In genomic region chr1:111944121-111944785, GRCh38 we compare ENCODE assay signal across 14 cellular contexts. TPM values are rescaled to one million over a fixed set of nuclear protein-coding genes. Genes with fewer than 3 reads are reported as not detected.
A peak's percentile ranks its signal among the peaks of the same experiment; 100 is the strongest.
DNase-seq lines count a peak whose midpoint lies in the region; ATAC-seq and TF ChIP-seq lines count a peak whose summit lies in the region.
"Had no signal": no experiment of that assay in that cellular context is flagged by ENCODE, and none has a peak within 500 bp of the region (broad histone marks: within the 10 kb centered on the region; RNA-seq: fewer than 3 reads in every experiment).

No MANE protein-coding gene starts in this region.

- POLR2A ChIA-PET in T-cell (lab: Charles Lee), result no interaction called here

- H3K4me2 ChIP-seq in mesenchymal stem cell (ENCODE audit: low read length, poor library complexity, severe bottlenecking), result no peak overlapping the region
- H3K4me2 ChIP-seq: A549, PC-9 had no signal

- H3K27ac Mint-ChIP-seq in T-cell, result no peak overlapping the region

- H3K36me3 Mint-ChIP-seq in T-cell, result no peaks in the 10 kb centered on the region

- peaks cover 28% of the 10 kb centered on the region for H3K4me1 ChIP-seq in right cardiac atrium (ENCODE audit: control insufficient read depth, insufficient read depth, low read length)
- H3K4me1 ChIP-seq in upper lobe of right lung, result peaks cover 3% of the 10 kb centered on the region
- peaks cover 2% of the 10 kb centered on the region for H3K4me1 ChIP-seq in mesenchymal stem cell (ENCODE audit: control insufficient read depth, insufficient read depth, low read depth, low read length)
- H3K4me1 ChIP-seq: A549 had no signal

- H3K18ac ChIP-seq in mesenchymal stem cell (ENCODE audit: low read depth in 1 of 2, low read length in 2 of 2), result no peak overlapping the region

- DNase-seq in NCI-H345 (lab: John Stamatoyannopoulos, UW) (peak; percentile 4), NCI-H345 treated with DMSO at 0.1 percent for 48 hours (lab: John Stamatoyannopoulos, UW; ENCODE audit: unreplicated experiment) (no peak), cerebellar cortex (ENCODE audit: low spot score) (peak; percentile 88), right cardiac atrium (no peak), upper lobe of right lung (peak; percentile 57), mesenchymal stem cell (no peak), T-cell (no peak)
- DNase-seq: MG63, NCI-H1105 treated with DMSO at 0.1 percent for 48 hours, NCI-H1930, PC-9 had no signal

- H3K27ac ChIP-seq in right cardiac atrium (ENCODE audit: low read length) (no peak overlapping the region), upper lobe of right lung (no peak overlapping the region), mesenchymal stem cell (ENCODE audit: low read length, poor library complexity, severe bottlenecking) (no peak overlapping the region)
- H3K27ac ChIP-seq: A549, C4-2B, PC-9 had no signal

- CTCF ChIA-PET in T-cell (lab: Charles Lee), result no interaction called here

- H3K4me3 ChIP-seq in right cardiac atrium (ENCODE audit: low read length) (no peak overlapping the region), upper lobe of right lung (no peak overlapping the region), mesenchymal stem cell (ENCODE audit: insufficient read depth in 1 of 2, low read depth in 1 of 2, low read length in 2 of 2) (no peak overlapping the region)
- H3K4me3 ChIP-seq: A549, MG63, PC-9 had no signal

- no peak overlapping the region for H4K8ac ChIP-seq in mesenchymal stem cell (ENCODE audit: low read length)

- H3K4ac ChIP-seq in mesenchymal stem cell (ENCODE audit: low read depth in 1 of 2, low read length in 2 of 2), result no peak overlapping the region

- no peak overlapping the region for H2BK5ac ChIP-seq in mesenchymal stem cell (ENCODE audit: low read depth, low read length, poor library complexity, severe bottlenecking)

- H3K36me3 ChIP-seq in upper lobe of right lung (no peaks in the 10 kb centered on the region), mesenchymal stem cell (ENCODE audit: control insufficient read depth in 1 of 2, insufficient read depth in 2 of 2, low read depth in 1 of 2, low read length in 2 of 2) (no peaks in the 10 kb centered on the region)
- H3K36me3 ChIP-seq: MG63 had no signal

- no peak overlapping the region for H2AK5ac ChIP-seq in mesenchymal stem cell (ENCODE audit: low read length, severe bottlenecking)

- no peak overlapping the region for H2BK12ac ChIP-seq in mesenchymal stem cell (ENCODE audit: low read length in 2 of 2)

- H3K9me3 ChIP-seq in right cardiac atrium (ENCODE audit: control insufficient read depth, low read length), result no peaks in the 10 kb centered on the region
- H3K9me3 ChIP-seq in upper lobe of right lung, result no peaks in the 10 kb centered on the region
- H3K9me3 ChIP-seq in mesenchymal stem cell (ENCODE audit: control insufficient read depth, low read length), result no peaks in the 10 kb centered on the region
- H3K9me3 ChIP-seq: A549, MG63 had no signal

- WGBS in right cardiac atrium, result 67% methylated on average over 11 of the region's 11 CpGs
- WGBS in mesenchymal stem cell, result 86% methylated on average over 11 of the region's 11 CpGs

- intact Hi-C loops in right cardiac atrium (cut with DNase I), result no loop called here
- intact Hi-C loops in upper lobe of right lung (cut with DNase I), result no loop called here

- H3K9me3 Mint-ChIP-seq in T-cell, result no peaks in the 10 kb centered on the region

- no peak overlapping the region for H2BK120ac ChIP-seq in mesenchymal stem cell (ENCODE audit: low read depth, low read length)

- no peak overlapping the region for H2BK15ac ChIP-seq in mesenchymal stem cell (ENCODE audit: low read depth, poor library complexity, severe bottlenecking)

- no peaks in the 10 kb centered on the region for H3K79me1 ChIP-seq in mesenchymal stem cell (replicated peaks; ENCODE audit: low read length, poor library complexity, severe bottlenecking)

- no peak overlapping the region for H3K9ac ChIP-seq in mesenchymal stem cell (ENCODE audit: low read length)

- no peak for TF ChIP-seq CTCF in upper lobe of right lung (IDR thresholded peaks at IDR 0.05)

- no peaks in the 10 kb centered on the region for H3K27me3 ChIP-seq in right cardiac atrium (ENCODE audit: control insufficient read depth, insufficient read depth)
- no peaks in the 10 kb centered on the region for H3K27me3 ChIP-seq in upper lobe of right lung
- H3K27me3 ChIP-seq in mesenchymal stem cell (ENCODE audit: control insufficient read depth in 1 of 2, insufficient read depth in 1 of 2, low read length in 2 of 2), result peaks cover 0 to 63% of the 10 kb centered on the region in 2 experiments
- H3K27me3 ChIP-seq: MG63 had no signal

- H3K4me3 Mint-ChIP-seq in T-cell, result no peak overlapping the region

- peak; percentile 18 to 33 for ATAC-seq in right cardiac atrium
- no peak for ATAC-seq in upper lobe of right lung
- no peak for ATAC-seq in GM21528 (IDR thresholded peaks at IDR 0.05; ENCODE audit: low FRiP score, unreplicated experiment)
- ATAC-seq in T-cell (replicated peaks in 1 of 4), result no peak
- ATAC-seq: A549 had no signal

- no peak overlapping the region for H2AFZ ChIP-seq in mesenchymal stem cell (ENCODE audit: low read depth, low read length)
- H2AFZ ChIP-seq: PC-9 had no signal

- peaks cover 22 to 24% of the 10 kb centered on the region in 2 donors for H3K27me3 Mint-ChIP-seq in T-cell

- H4K91ac ChIP-seq in mesenchymal stem cell (ENCODE audit: low read length), result no peak overlapping the region

- peaks cover 0 to 9% (median 8%) of the 10 kb centered on the region in 3 donors for H3K4me1 Mint-ChIP-seq in T-cell

- H3K14ac ChIP-seq in mesenchymal stem cell (ENCODE audit: low read length in 2 of 2), result no peak overlapping the region

- H3K23ac ChIP-seq in mesenchymal stem cell (ENCODE audit: low read length in 2 of 2), result no peak overlapping the region

RNA-seq across cellular contexts. Expression of gene KCND3, which starts 45.2 kb away (rescaled TPM):
- total RNA-seq in right cardiac atrium, result 10 to 100 TPM; 25.6 to 30.4 (median 27.9) TPM
- 11.4 TPM for polyA plus RNA-seq in right cardiac atrium
- 6.3 TPM for total RNA-seq in upper lobe of right lung
- polyA plus RNA-seq in mesenchymal stem cell (2013, experiment 1 of 2), result 0.18 TPM
- 0.21 TPM for polyA plus RNA-seq in mesenchymal stem cell (2013, experiment 2 of 2)
- total RNA-seq in T-cell, result not detected
- total RNA-seq: PC-9 had no signal
- polyA plus RNA-seq: A549 had no signal

Comparison
In these comparisons a context has a peak if more than half of its experiments do, and no peak if none do; other contexts are left out.
1. DNase-seq: peak in NCI-H345 (single experiment), cerebellar cortex (single experiment) and upper lobe of right lung (single experiment); none in NCI-H345 treated with DMSO at 0.1 percent for 48 hours (single experiment), right cardiac atrium (0 of 3), mesenchymal stem cell (single experiment) and T-cell (0 of 34).
2. ATAC-seq: peak in right cardiac atrium (2 of 2); none in upper lobe of right lung (single experiment), GM21528 (single experiment) and T-cell (0 of 4).